ENCODE assay signal across 22 cellular contexts in the genomic region with DNA sequence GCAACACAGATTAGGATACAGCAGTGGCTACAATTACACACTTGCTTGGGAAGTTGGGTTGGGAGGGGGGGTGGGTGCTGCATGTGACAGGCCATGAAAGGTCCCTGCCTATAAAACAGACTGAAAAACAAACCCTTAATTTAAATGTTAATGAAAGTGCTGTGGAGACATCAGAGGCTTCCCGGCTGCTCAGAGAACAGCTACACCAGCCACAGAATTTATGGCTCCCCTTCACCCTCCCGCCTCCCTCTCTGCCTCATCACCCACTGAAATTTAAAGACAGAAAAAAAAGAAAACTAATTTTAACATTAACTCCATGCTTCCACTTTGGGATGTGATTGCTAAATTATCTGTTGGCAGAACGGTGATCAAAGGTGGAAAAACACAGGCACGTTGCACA.
"Had no signal": no experiment of that assay in that cellular context is flagged by ENCODE, and none has a peak within 500 bp of the region (broad histone marks: within the 10 kb centered on the region; RNA-seq: fewer than 3 reads in every experiment).

No MANE protein-coding gene starts in this region.

- H3K9me3 ChIP-seq: esophagus squamous epithelium, left lung, lower lobe of right lung, spleen, testis, transverse colon had no signal

- ATAC-seq: activated naive CD4-positive, alpha-beta T cell treated with anti-CD3 and anti-CD28 coated beads, Interleukin-2, amount 50 U/mL, for 72 hours; activated T-cell treated with anti-CD3 and anti-CD28 coated beads, Interleukin-2, amount 50 U/mL, for 72 hours; left lung; lower lobe of right lung; naive thymus-derived CD8-positive, alpha-beta T cell; right cardiac atrium had no signal

- H3K4me1 ChIP-seq: esophagus squamous epithelium, left lung, lower lobe of right lung, spleen, testis, transverse colon had no signal

- H3K27ac ChIP-seq: epithelial cell of prostate, esophagus squamous epithelium, left lung, lower lobe of right lung, spleen, testis, transverse colon had no signal

- DNase-seq: activated CD4-positive, alpha-beta T cell treated with anti-CD3 and anti-CD28 coated beads for 4 hours; activated CD4-positive, alpha-beta T cell treated with anti-CD3 and anti-CD28 coated beads, Interleukin-2, amount 50 U/mL, for 4 hours; activated CD4-positive, CD25-positive, alpha-beta regulatory T cell; activated naive CD4-positive, alpha-beta T cell; activated T-cell treated with anti-CD3 and anti-CD28 coated beads for 4 hours; activated T-cell treated with anti-CD3 and anti-CD28 coated beads, Interleukin-2, amount 50 U/mL, for 72 hours; dermis blood vessel endothelial cell; effector CD4-positive, alpha-beta T cell; esophagus squamous epithelium; foreskin melanocyte; immature natural killer cell; left lung; lower lobe of right lung; mesenchymal stem cell; naive thymus-derived CD8-positive, alpha-beta T cell; right cardiac atrium; spleen; stimulated activated naive CD4-positive, alpha-beta T cell; testis; transverse colon had no signal

- H3K27me3 ChIP-seq: esophagus squamous epithelium, left lung, spleen, testis, transverse colon had no signal

- H3K4me3 ChIP-seq: esophagus squamous epithelium, left lung, lower lobe of right lung, spleen, testis, transverse colon had no signal
